Comparison of ENCODE assay signal across 23 cellular contexts in the genomic region with DNA sequence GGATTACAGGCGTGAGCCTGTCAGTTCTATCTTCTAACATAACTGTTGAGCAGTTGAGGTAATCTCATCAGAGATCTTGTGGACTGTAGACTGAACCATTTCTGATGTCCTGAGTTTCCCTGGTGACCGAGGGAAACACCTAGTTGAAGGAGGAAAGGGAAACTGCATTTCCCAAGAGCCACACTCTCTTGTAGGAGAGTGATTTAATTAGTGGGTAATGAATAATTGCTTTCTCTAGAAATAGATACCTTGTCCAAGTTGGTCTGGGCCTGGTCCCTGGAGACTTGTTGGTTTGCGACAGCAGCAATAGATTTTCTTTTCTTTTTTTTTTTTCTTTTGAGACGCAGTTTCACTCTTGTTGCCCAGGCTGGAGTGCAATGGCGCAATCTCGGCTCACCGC. TPM values are rescaled to one million over a fixed set of nuclear protein-coding genes. Genes with fewer than 3 reads are reported as not detected.
DNase-seq lines count a peak whose midpoint lies in the region; ATAC-seq and TF ChIP-seq lines count a peak whose summit lies in the region.
"Had no signal": no experiment of that assay in that cellular context is flagged by ENCODE, and none has a peak within 500 bp of the region (broad histone marks: within the 10 kb centered on the region; RNA-seq: fewer than 3 reads in every experiment).

No MANE protein-coding gene starts in this region.

- H3K4me1 ChIP-seq in esophagus squamous epithelium = peaks cover 0 to 20% (median 0%) of the 10 kb centered on the region in 3 donors
- no peaks in the 10 kb centered on the region for H3K4me1 ChIP-seq in right cardiac atrium (ENCODE audit: control insufficient read depth, insufficient read depth, low read length)

- H3K27ac ChIP-seq in esophagus squamous epithelium (peak overlapping the region in 3 of 4 donors; percentile 42 to 77 (median 71)), right cardiac atrium (ENCODE audit: low read length) (no peak overlapping the region)
- H3K27ac ChIP-seq: A549, C4-2B had no signal

- H3K4me3 Mint-ChIP-seq in activated T-helper 17 cell treated with anti-CD3 and anti-CD28 coated beads, Interleukin-2, amount 50 U/mL, for 72 hours = no peak overlapping the region
- H3K4me3 Mint-ChIP-seq: CD8-positive, alpha-beta memory T cell had no signal

- no peaks in the 10 kb centered on the region for H3K27me3 Mint-ChIP-seq in activated T-helper 17 cell treated with anti-CD3 and anti-CD28 coated beads, Interleukin-2, amount 50 U/mL, for 72 hours
- H3K27me3 Mint-ChIP-seq: CD8-positive, alpha-beta memory T cell had no signal

- H3K9me3 ChIP-seq in esophagus squamous epithelium (no peaks in the 10 kb centered on the region), right cardiac atrium (ENCODE audit: control insufficient read depth, low read length) (no peaks in the 10 kb centered on the region)
- H3K9me3 ChIP-seq: A549 had no signal

- H3K27ac Mint-ChIP-seq in activated T-helper 17 cell treated with anti-CD3 and anti-CD28 coated beads, Interleukin-2, amount 50 U/mL, for 72 hours = peak overlapping the region; percentile 3
- H3K27ac Mint-ChIP-seq: CD8-positive, alpha-beta memory T cell had no signal

- H3K27me3 ChIP-seq in esophagus squamous epithelium (no peaks in the 10 kb centered on the region), right cardiac atrium (ENCODE audit: control insufficient read depth, insufficient read depth) (no peaks in the 10 kb centered on the region)

- peaks cover 0 to 13% (median 0%) of the 10 kb centered on the region in 3 donors for H3K36me3 ChIP-seq in esophagus squamous epithelium

- H3K4me3 ChIP-seq in NB4 (ENCODE audit: low read depth, low read length) = no peak overlapping the region
- no peak overlapping the region for H3K4me3 ChIP-seq in esophagus squamous epithelium
- no peak overlapping the region for H3K4me3 ChIP-seq in right cardiac atrium (ENCODE audit: low read length)
- H3K4me3 ChIP-seq: A549 had no signal

- 89 to 93% methylated on average over 7 of the region's 7 CpGs for WGBS in esophagus squamous epithelium, 2 donors
- WGBS in right cardiac atrium = 90% methylated on average over 7 of the region's 7 CpGs

- intact Hi-C loops in esophagus squamous epithelium (cut with DNase I) (no loop called here), right cardiac atrium (cut with DNase I) (loop anchor here in 3 of 4 donors (10.0 kb wide), 3 partner anchors 117 to 137 kb away; partner anchors contain the start of genes PRKAG3 (in 1 of the 3) and WNT6 (in 1 of the 3))

- no peak for ATAC-seq in activated T-helper 17 cell treated with anti-CD3 and anti-CD28 coated beads, Interleukin-2, amount 50 U/mL, for 72 hours (replicated peaks)
- ATAC-seq in GM19351 (IDR thresholded peaks at IDR 0.05; ENCODE audit: unreplicated experiment) (no peak), GM21360 (IDR thresholded peaks at IDR 0.05; ENCODE audit: unreplicated experiment) (no peak), right cardiac atrium (no peak)

- no peak for TF ChIP-seq POLR2A in NB4 (IDR thresholded peaks at IDR 0.05; ENCODE audit: extremely low read depth, insufficient read length)
- no peak for TF ChIP-seq POLR2A in esophagus squamous epithelium (IDR thresholded peaks at IDR 0.05)

- H3K4me1 Mint-ChIP-seq in activated T-helper 17 cell treated with anti-CD3 and anti-CD28 coated beads, Interleukin-2, amount 50 U/mL, for 72 hours = peaks cover 27% of the 10 kb centered on the region

- DNase-seq in NB4 (ENCODE audit: low read depth) (peak; percentile 52), esophagus squamous epithelium (lab: John Stamatoyannopoulos, UW) (no peak), T-helper 9 cell (no peak), right cardiac atrium (no peak)
- DNase-seq: CD8-positive, alpha-beta memory T cell; DMS 273 treated with DMSO at 0.1 percent for 48 hours; DMS79; GF-D8; MV-4-11; NCI-H1105 treated with DMSO at 0.1 percent for 48 hours; NCI-H146; NCI-H1930; NCI-H2107; NCI-H446 treated with DMSO at 0.1 percent for 48 hours; NCI-H526; NCI-H82; NK-92 treated with Interleukin-12 subunit alpha and Interleukin-12 subunit beta, amount 100 ng/mL, for 24 hours; SHP77 treated with DMSO at 0.1 percent for 48 hours had no signal

- TF ChIP-seq CTCF in NB4 (IDR thresholded peaks at IDR 0.05; ENCODE audit: low read depth, low read length) (no peak), esophagus squamous epithelium (IDR thresholded peaks at IDR 0.05) (no peak)

- H3K36me3 Mint-ChIP-seq in activated T-helper 17 cell treated with anti-CD3 and anti-CD28 coated beads, Interleukin-2, amount 50 U/mL, for 72 hours (ENCODE audit: low read depth) = peaks cover 42% of the 10 kb centered on the region

- no peaks in the 10 kb centered on the region for H3K9me3 Mint-ChIP-seq in activated T-helper 17 cell treated with anti-CD3 and anti-CD28 coated beads, Interleukin-2, amount 50 U/mL, for 72 hours
- H3K9me3 Mint-ChIP-seq: CD8-positive, alpha-beta memory T cell had no signal

RNA-seq across cellular contexts. Expression of gene TTLL4, which starts 7.4 kb away (rescaled TPM):
- total RNA-seq in activated T-helper 17 cell treated with anti-CD3 and anti-CD28 coated beads, Interleukin-2, amount 50 U/mL, for 72 hours = 10 to 100 TPM; 34.1 to 42.6 TPM
- 10 to 100 TPM; 12.8 to 17.5 (median 15.6) TPM for total RNA-seq in esophagus squamous epithelium
- total RNA-seq in right cardiac atrium = 10 to 100 TPM in 1 of 4 donors, 1 to 10 TPM in 3; 5.7 to 15.8 (median 8.3) TPM
- polyA plus RNA-seq in right cardiac atrium = 5.4 TPM

RNA-seq across cellular contexts. Expression of gene STK36, which starts 46.2 kb away (rescaled TPM):
- total RNA-seq in activated T-helper 17 cell treated with anti-CD3 and anti-CD28 coated beads, Interleukin-2, amount 50 U/mL, for 72 hours = 10 to 100 TPM; 13.4 to 13.8 TPM
- total RNA-seq in esophagus squamous epithelium (10 to 100 TPM in 2 of 4 donors, 1 to 10 TPM in 2; 5.8 to 27.8 (median 10.4) TPM), right cardiac atrium (10 to 100 TPM in 2 of 4 donors, 1 to 10 TPM in 2; 8.3 to 11.2 (median 10.0) TPM)
- polyA plus RNA-seq in right cardiac atrium = 8.8 TPM

RNA-seq across cellular contexts. Expression of gene RNF25, which starts 46.3 kb away (rescaled TPM):
- 10 to 100 TPM; 13.5 to 20.7 TPM for total RNA-seq in activated T-helper 17 cell treated with anti-CD3 and anti-CD28 coated beads, Interleukin-2, amount 50 U/mL, for 72 hours
- total RNA-seq in esophagus squamous epithelium (10 to 100 TPM in 3 of 4 donors, 1 to 10 TPM in 1; 9.6 to 17.4 (median 15.7) TPM), right cardiac atrium (10 to 100 TPM; 16.6 to 20.8 (median 17.7) TPM)
- polyA plus RNA-seq in right cardiac atrium = 14.7 TPM

RNA-seq across cellular contexts. Expression of gene BCS1L, which starts 58.6 kb away (rescaled TPM):
- total RNA-seq in activated T-helper 17 cell treated with anti-CD3 and anti-CD28 coated beads, Interleukin-2, amount 50 U/mL, for 72 hours = 10 to 100 TPM; 20.2 to 69.3 TPM
- total RNA-seq in esophagus squamous epithelium (10 to 100 TPM; 29.9 to 34.0 (median 30.6) TPM), right cardiac atrium (10 to 100 TPM; 29.2 to 46.1 (median 32.7) TPM)
- 32.8 TPM for polyA plus RNA-seq in right cardiac atrium

RNA-seq across cellular contexts. Expression of gene ZNF142, which starts 58.6 kb away (rescaled TPM):
- total RNA-seq in activated T-helper 17 cell treated with anti-CD3 and anti-CD28 coated beads, Interleukin-2, amount 50 U/mL, for 72 hours = 10 to 100 TPM; 28.5 to 44.0 TPM
- 10 to 100 TPM; 10.8 to 23.1 (median 20.0) TPM for total RNA-seq in esophagus squamous epithelium
- 10 to 100 TPM; 14.4 to 17.1 (median 15.3) TPM for total RNA-seq in right cardiac atrium
- 7.9 TPM for polyA plus RNA-seq in right cardiac atrium
